24 cellular contexts compared by ENCODE assay signal in genomic region chr7:111510584-111511378, GRCh38.
"Had no signal": no experiment of that assay in that cellular context is flagged by ENCODE, and none has a peak within 500 bp of the region (broad histone marks: within the 10 kb centered on the region; RNA-seq: fewer than 3 reads in every experiment).

No MANE protein-coding gene starts in this region.

- H3K27me3 ChIP-seq: colonic mucosa, esophagus muscularis mucosa, heart right ventricle, right atrium auricular region, tibial artery had no signal

- H3K4me3 ChIP-seq: colonic mucosa, esophagus muscularis mucosa, heart right ventricle, lung, right atrium auricular region, tibial artery had no signal

- FAIRE-seq: endometrium had no signal

- H3K4me1 ChIP-seq: colonic mucosa, esophagus muscularis mucosa, heart right ventricle, right atrium auricular region, tibial artery had no signal

- H3K36me3 ChIP-seq: colonic mucosa, esophagus muscularis mucosa, heart right ventricle, right atrium auricular region, WERI-Rb-1 had no signal

- H3K27ac Mint-ChIP-seq: activated naive CD8-positive, alpha-beta T cell treated with anti-CD3 and anti-CD28 coated beads for 36 hours; brain; immature natural killer cell; mesothelial cell of epicardium; natural killer cell treated with Interleukin-12 subunit alpha and Interleukin-12 subunit beta and Interleukin-15 and Interleukin-18, amount 100 ng/mL, for 72 hours; progenitor cell of endocrine pancreas; T-helper 17 cell had no signal

- H3K27me3 Mint-ChIP-seq: activated naive CD8-positive, alpha-beta T cell treated with anti-CD3 and anti-CD28 coated beads for 36 hours; brain; central memory CD8-positive, alpha-beta T cell; natural killer cell treated with Interleukin-12 subunit alpha and Interleukin-12 subunit beta and Interleukin-15 and Interleukin-18, amount 100 ng/mL, for 72 hours; progenitor cell of endocrine pancreas; T-helper 17 cell had no signal

- H3K9me3 ChIP-seq: colonic mucosa, esophagus muscularis mucosa, right atrium auricular region, tibial artery had no signal

- H3K9me3 Mint-ChIP-seq: central memory CD8-positive, alpha-beta T cell; natural killer cell treated with Interleukin-12 subunit alpha and Interleukin-12 subunit beta and Interleukin-15 and Interleukin-18, amount 100 ng/mL, for 72 hours had no signal

- ATAC-seq: heart right ventricle; left cardiac atrium; natural killer cell treated with Interleukin-12 subunit alpha and Interleukin-12 subunit beta and Interleukin-15 and Interleukin-18, amount 100 ng/mL, for 72 hours; stimulated activated naive CD8-positive, alpha-beta T cell treated with anti-CD3 and anti-CD28 coated beads, Interleukin-15, Interleukin-2, amounts not matched to agents 100 U/mL and 50 U/mL, for 24 hours; T-helper 17 cell had no signal

- H3K4me1 Mint-ChIP-seq: brain; central memory CD8-positive, alpha-beta T cell; immature natural killer cell; mesothelial cell of epicardium had no signal

- DNase-seq: activated CD4-positive, alpha-beta T cell treated with anti-CD3 and anti-CD28 coated beads, Interleukin-2, amount 50 U/mL, for 48 hours; activated naive CD8-positive, alpha-beta T cell treated with anti-CD3 and anti-CD28 coated beads for 36 hours; colonic mucosa; heart right ventricle; immature natural killer cell; left cardiac atrium; occipital lobe; stimulated activated CD4-positive, alpha-beta T cell treated with anti-CD3 and anti-CD28 coated beads, Interleukin-12 subunit alpha, Interleukin-12 subunit beta, amount 100 ng/mL, for 4 hours; stimulated activated CD4-positive, alpha-beta T cell treated with anti-CD3 and anti-CD28 coated beads, Interleukin-1b, Interleukin-23, amount 100 ng/mL, for 48 hours; stimulated activated CD8-positive, alpha-beta memory T cell treated with anti-CD3 and anti-CD28 coated beads, Interleukin-4, amount 100 ng/mL, for 48 hours; stimulated activated naive CD8-positive, alpha-beta T cell treated with anti-CD3 and anti-CD28 coated beads, Interleukin-15, Interleukin-2, amounts not matched to agents 100 U/mL and 50 U/mL, for 24 hours; substantia nigra; T-helper 17 cell; tibial artery; WERI-Rb-1 had no signal

- H3K27ac ChIP-seq: colonic mucosa, esophagus muscularis mucosa, heart right ventricle, right atrium auricular region, tibial artery, WERI-Rb-1 had no signal

- H3K4me3 Mint-ChIP-seq: activated naive CD8-positive, alpha-beta T cell treated with anti-CD3 and anti-CD28 coated beads for 36 hours; brain; central memory CD8-positive, alpha-beta T cell; immature natural killer cell; mesothelial cell of epicardium; natural killer cell treated with Interleukin-12 subunit alpha and Interleukin-12 subunit beta and Interleukin-15 and Interleukin-18, amount 100 ng/mL, for 72 hours; T-helper 17 cell had no signal
